1 cellular context compared by ENCODE assay signal in the genomic region with DNA sequence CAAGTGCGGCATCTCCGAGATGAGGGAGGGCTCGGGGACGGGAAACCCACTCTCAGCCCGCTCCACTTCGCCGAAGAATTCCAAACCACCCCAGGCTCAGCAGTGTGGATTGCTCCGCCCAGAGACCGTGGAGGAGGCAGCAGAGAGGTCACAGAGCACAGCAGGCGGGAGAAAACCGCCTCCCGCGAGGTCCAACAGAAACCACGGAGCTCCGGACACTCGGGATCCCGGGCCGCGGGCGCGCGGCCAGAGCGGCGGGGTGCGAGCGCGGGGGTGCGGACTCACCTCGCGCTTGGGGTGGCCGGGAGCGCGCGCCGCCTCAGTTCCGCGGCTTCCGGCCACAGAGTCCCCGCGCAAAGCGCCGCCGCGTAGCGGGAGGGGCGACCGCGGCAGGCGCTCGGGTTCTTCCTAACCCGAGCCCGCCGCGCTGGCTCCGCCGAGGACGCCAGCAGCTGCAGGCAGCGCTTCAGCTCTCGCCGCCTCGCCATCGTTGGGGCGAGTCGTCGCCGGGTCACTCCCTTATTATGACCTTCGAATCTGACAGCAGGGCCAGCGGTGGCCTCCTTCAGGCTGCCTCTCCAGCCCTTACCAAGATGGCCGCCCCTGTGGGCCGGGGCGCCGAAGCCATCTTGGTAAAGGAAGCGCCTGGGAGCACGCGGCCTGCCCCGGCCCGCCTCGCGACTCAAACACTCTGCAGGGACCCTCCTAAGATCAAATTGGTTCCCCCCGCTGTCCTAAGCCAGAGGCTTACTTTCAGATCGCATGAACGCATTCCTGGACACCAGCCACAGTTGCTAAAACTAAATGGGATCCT.
TF ChIP-seq lines count a peak whose summit lies in the region.

TSS of gene NAPEPLD (minus strand) at position 106 of the 814 bp plus-strand sequence. CDS start 20,323 bp downstream, outside the sequence.

TF ChIP-seq in IMR-90, 13 proteins besides CTCF, POLR2A, EP300 and RAD21 (continued from another document):
- TF ChIP-seq, protein P1, sequence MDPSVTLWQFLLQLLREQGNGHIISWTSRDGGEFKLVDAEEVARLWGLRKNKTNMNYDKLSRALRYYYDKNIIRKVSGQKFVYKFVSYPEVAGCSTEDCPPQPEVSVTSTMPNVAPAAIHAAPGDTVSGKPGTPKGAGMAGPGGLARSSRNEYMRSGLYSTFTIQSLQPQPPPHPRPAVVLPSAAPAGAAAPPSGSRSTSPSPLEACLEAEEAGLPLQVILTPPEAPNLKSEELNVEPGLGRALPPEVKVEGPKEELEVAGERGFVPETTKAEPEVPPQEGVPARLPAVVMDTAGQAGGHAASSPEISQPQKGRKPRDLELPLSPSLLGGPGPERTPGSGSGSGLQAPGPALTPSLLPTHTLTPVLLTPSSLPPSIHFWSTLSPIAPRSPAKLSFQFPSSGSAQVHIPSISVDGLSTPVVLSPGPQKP (IDR thresholded peaks at IDR 0.05; ENCODE audit: borderline replicate concordance, low read depth, low read length), result no peak
- TF ChIP-seq BHLHE40 (IDR thresholded peaks at IDR 0.05; ENCODE audit: low read depth, low read length) (no peak), RCOR1 (IDR thresholded peaks at IDR 0.05; ENCODE audit: insufficient replicate concordance, low read length) (no peak), USF2 (IDR thresholded peaks at IDR 0.05; ENCODE audit: low read depth, low read length) (no peak)
